ENCODE assay signal across 20 cellular contexts in genomic region chr5:121745407-121745806, GRCh38.
"Had no signal": no experiment of that assay in that cellular context is flagged by ENCODE, and none has a peak within 500 bp of the region (broad histone marks: within the 10 kb centered on the region; RNA-seq: fewer than 3 reads in every experiment).

No MANE protein-coding gene starts in this region.

- H3K27ac ChIP-seq: coronary artery, dorsolateral prefrontal cortex, esophagus squamous epithelium, gastroesophageal sphincter, heart left ventricle, hepatocyte, left lung, lower lobe of right lung had no signal

- H2AFZ ChIP-seq: hepatocyte had no signal

- H3K4me3 ChIP-seq: coronary artery, dorsolateral prefrontal cortex, esophagus squamous epithelium, gastroesophageal sphincter, heart left ventricle, hepatocyte, left lung, lower lobe of right lung, mucosa of descending colon had no signal

- H3K4me1 Mint-ChIP-seq: naive B cell had no signal

- H3K79me2 ChIP-seq: hepatocyte had no signal

- H3K4me3 Mint-ChIP-seq: mesothelial cell of epicardium, naive B cell had no signal

- H3K4me1 ChIP-seq: esophagus squamous epithelium, gastroesophageal sphincter, left lung, lower lobe of right lung had no signal

- H3K36me3 ChIP-seq: esophagus squamous epithelium, gastroesophageal sphincter, heart left ventricle, left lung, lower lobe of right lung had no signal

- H3K36me3 Mint-ChIP-seq: mesothelial cell of epicardium, naive B cell had no signal

- H3K27ac Mint-ChIP-seq: mesothelial cell of epicardium, naive B cell had no signal

- H3K27me3 ChIP-seq: dorsolateral prefrontal cortex, esophagus squamous epithelium, gastroesophageal sphincter, heart left ventricle, hepatocyte, left lung had no signal

- H3K9me3 ChIP-seq: esophagus squamous epithelium, gastroesophageal sphincter, mucosa of descending colon had no signal

- ATAC-seq: esophagus mucosa, gastroesophageal sphincter, heart left ventricle, left cardiac atrium, left lung, left ventricle myocardium superior, lower lobe of right lung, mucosa of descending colon had no signal

- DNase-seq: dermis blood vessel endothelial cell; dorsolateral prefrontal cortex; effector CD4-positive, alpha-beta T cell; effector memory CD4-positive, alpha-beta T cell; esophagus squamous epithelium; foreskin fibroblast; foreskin melanocyte; heart left ventricle; left cardiac atrium; left lung; left ventricle myocardium superior; lower lobe of right lung; mesenchymal stem cell; mucosa of descending colon; naive B cell had no signal

- H3K4me2 ChIP-seq: hepatocyte had no signal

- H3K27me3 Mint-ChIP-seq: naive B cell had no signal
